ENCODE assay signal across 20 cellular contexts in the genomic region with DNA sequence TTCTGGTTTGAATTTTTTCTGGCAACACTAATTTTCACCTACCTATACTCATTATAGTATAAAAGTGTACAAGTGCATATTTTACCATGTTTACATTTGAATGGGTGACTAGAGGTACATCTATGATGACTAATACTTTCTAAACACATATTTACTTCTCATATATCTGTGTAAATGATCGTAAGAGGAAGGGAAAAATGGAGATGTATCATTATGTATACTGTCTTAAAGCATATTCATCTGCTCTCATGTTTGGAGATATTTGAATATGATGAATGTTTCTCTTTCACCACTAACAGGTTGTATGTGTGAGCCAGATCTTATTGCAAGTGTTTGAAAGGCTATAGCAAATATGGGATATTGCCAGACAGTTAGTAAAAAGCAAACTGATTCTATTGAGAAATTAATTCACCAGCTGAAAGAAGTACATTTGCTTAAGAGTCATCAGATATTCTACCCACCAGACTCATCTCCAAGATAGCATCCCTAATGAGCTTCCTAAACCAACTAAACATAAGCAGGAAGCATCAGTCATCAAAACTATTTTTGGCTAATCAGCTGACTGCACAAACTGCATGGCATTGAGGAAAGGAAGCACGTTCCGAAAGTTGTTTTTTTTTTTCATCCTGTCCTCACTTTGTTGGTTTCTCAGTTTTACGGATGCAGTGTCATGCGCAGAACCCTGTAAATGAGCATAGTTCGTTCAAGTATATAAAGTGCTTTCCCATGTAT.
DNase-seq lines count a peak whose midpoint lies in the region; ATAC-seq and TF ChIP-seq lines count a peak whose summit lies in the region.
"Had no signal": no experiment of that assay in that cellular context is flagged by ENCODE, and none has a peak within 500 bp of the region (broad histone marks: within the 10 kb centered on the region; RNA-seq: fewer than 3 reads in every experiment).

No MANE protein-coding gene starts in this region.

- no peak overlapping the region for H3K4me3 Mint-ChIP-seq in CD4-positive, alpha-beta T cell
- H3K4me3 Mint-ChIP-seq: activated CD4-positive, alpha-beta memory T cell treated with anti-CD3 and anti-CD28 coated beads for 36 hours; activated naive CD8-positive, alpha-beta T cell treated with anti-CD3 and anti-CD28 coated beads, Interleukin-2, amount 10 ng/mL, durations not matched to agents 7 days and 5 days; CD14-positive monocyte; HFFc6; nephron progenitor cell had no signal

- no peak overlapping the region for H3K27ac ChIP-seq in CD4-positive, alpha-beta T cell (ENCODE audit: low read depth, low read length)
- H3K27ac ChIP-seq: epithelial cell of prostate, ovary had no signal

- H3K9me3 Mint-ChIP-seq in CD4-positive, alpha-beta T cell, result peaks cover 3% of the 10 kb centered on the region
- H3K9me3 Mint-ChIP-seq: activated CD4-positive, alpha-beta memory T cell treated with anti-CD3 and anti-CD28 coated beads for 36 hours; activated naive CD8-positive, alpha-beta T cell treated with anti-CD3 and anti-CD28 coated beads, Interleukin-2, amount 10 ng/mL, durations not matched to agents 7 days and 5 days; nephron progenitor cell had no signal

- peak; percentile 58 for DNase-seq in A172 (ENCODE audit: low spot score)
- peak; percentile 32 for DNase-seq in HT1080 (ENCODE audit: low read depth)
- DNase-seq in amniotic epithelial cell (ENCODE audit: low read depth), result peak; percentile 56
- DNase-seq in iris pigment epithelial cell (ENCODE audit: low read depth), result peak; percentile 6
- no peak for DNase-seq in CD4-positive, alpha-beta T cell
- DNase-seq in retina, result no peak
- no peak for DNase-seq in HPDE6-E6E7 (ENCODE audit: extremely low spot score)
- DNase-seq: activated CD4-positive, alpha-beta memory T cell treated with anti-CD3 and anti-CD28 coated beads for 36 hours; activated CD4-positive, CD25-positive, alpha-beta regulatory T cell; activated naive CD8-positive, alpha-beta T cell treated with anti-CD3 and anti-CD28 coated beads, Interleukin-2, amount 10 ng/mL, durations not matched to agents 7 days and 5 days; HFFc6; MM.1S; NCI-H1436 treated with DMSO at 0.1 percent for 48 hours; NCI-H526 treated with DMSO at 0.1 percent for 48 hours; ovary; stimulated activated naive CD8-positive, alpha-beta T cell treated with anti-CD3 and anti-CD28 coated beads, Interleukin-15, Interleukin-2, amounts not matched to agents 100 U/mL and 50 U/mL, for 24 hours had no signal

- no peaks in the 10 kb centered on the region for H3K9me3 ChIP-seq in CD4-positive, alpha-beta T cell (ENCODE audit: control insufficient read depth, low read length)
- H3K9me3 ChIP-seq: ovary had no signal

- H3K4me1 Mint-ChIP-seq in CD4-positive, alpha-beta T cell (ENCODE audit: low read depth), result no peaks in the 10 kb centered on the region
- H3K4me1 Mint-ChIP-seq: activated naive CD8-positive, alpha-beta T cell treated with anti-CD3 and anti-CD28 coated beads, Interleukin-2, amount 10 ng/mL, durations not matched to agents 7 days and 5 days; CD14-positive monocyte had no signal

- POLR2A ChIA-PET in CD4-positive, alpha-beta T cell (lab: Charles Lee), result no interaction called here

- intact Hi-C loops in CD4-positive, alpha-beta T cell (cut with DNase I, micrococcal nuclease), result no loop called here

- H3K27me3 ChIP-seq in CD4-positive, alpha-beta T cell (ENCODE audit: control insufficient read depth, insufficient read depth, low read length), result no peaks in the 10 kb centered on the region
- H3K27me3 ChIP-seq: ovary had no signal

- TF ChIP-seq CTCF in CD4-positive, alpha-beta T cell (IDR thresholded peaks at IDR 0.05), result no peak

- ATAC-seq in CD4-positive, alpha-beta T cell (ENCODE audit: poor library complexity), result no peak
- no peak for ATAC-seq in GM19397 (IDR thresholded peaks at IDR 0.05; ENCODE audit: unreplicated experiment)
- ATAC-seq: stimulated activated naive CD8-positive, alpha-beta T cell treated with anti-CD3 and anti-CD28 coated beads, Interleukin-15, Interleukin-2, amounts not matched to agents 100 U/mL and 50 U/mL, for 24 hours had no signal

- no peaks in the 10 kb centered on the region for H3K27me3 Mint-ChIP-seq in CD4-positive, alpha-beta T cell
- H3K27me3 Mint-ChIP-seq: activated CD4-positive, alpha-beta memory T cell treated with anti-CD3 and anti-CD28 coated beads for 36 hours; activated naive CD8-positive, alpha-beta T cell treated with anti-CD3 and anti-CD28 coated beads, Interleukin-2, amount 10 ng/mL, durations not matched to agents 7 days and 5 days had no signal

- no peak overlapping the region for H3K27ac Mint-ChIP-seq in CD4-positive, alpha-beta T cell
- H3K27ac Mint-ChIP-seq: activated CD4-positive, alpha-beta memory T cell treated with anti-CD3 and anti-CD28 coated beads for 36 hours; activated naive CD8-positive, alpha-beta T cell treated with anti-CD3 and anti-CD28 coated beads, Interleukin-2, amount 10 ng/mL, durations not matched to agents 7 days and 5 days; CD14-positive monocyte; HFFc6; nephron progenitor cell had no signal

- CTCF ChIA-PET in CD4-positive, alpha-beta T cell (lab: Charles Lee), result interaction anchor here (0.7 kb wide), 1 partner anchor 24 kb away, joined by 3 read pairs; no protein-coding TSS in a partner anchor

- no peaks in the 10 kb centered on the region for H3K36me3 Mint-ChIP-seq in CD4-positive, alpha-beta T cell (ENCODE audit: low read depth)
- H3K36me3 Mint-ChIP-seq: activated CD4-positive, alpha-beta memory T cell treated with anti-CD3 and anti-CD28 coated beads for 36 hours; activated naive CD8-positive, alpha-beta T cell treated with anti-CD3 and anti-CD28 coated beads, Interleukin-2, amount 10 ng/mL, durations not matched to agents 7 days and 5 days; CD14-positive monocyte had no signal

Comparison
In these comparisons a context has a peak if more than half of its experiments do, and no peak if none do; other contexts are left out.
1. DNase-seq: peak in A172 (single experiment), HT1080 (single experiment), amniotic epithelial cell (single experiment) and iris pigment epithelial cell (single experiment); none in CD4-positive, alpha-beta T cell (0 of 10), retina (single experiment) and HPDE6-E6E7 (single experiment).